In the genomic region with DNA sequence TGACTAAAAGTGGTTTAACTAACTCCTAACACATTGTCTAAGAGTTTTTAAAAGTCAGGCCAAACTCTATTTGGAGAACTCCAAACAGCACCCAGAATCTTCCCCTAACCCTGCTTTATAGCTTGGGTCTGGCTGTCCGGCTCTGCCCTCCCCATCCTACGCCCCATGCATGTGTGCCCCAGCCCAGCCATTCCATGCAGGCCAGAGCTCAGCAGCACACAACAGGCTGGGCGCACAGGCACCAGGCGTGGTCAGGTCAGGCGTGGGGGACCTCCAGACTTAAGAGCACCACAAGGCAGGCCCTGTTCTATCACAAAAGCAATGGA, we compare ENCODE assay signal across 18 cellular contexts. TPM values are rescaled to one million over a fixed set of nuclear protein-coding genes. Genes with fewer than 3 reads are reported as not detected.
A peak's percentile ranks its signal among the peaks of the same experiment; 100 is the strongest.
DNase-seq lines count a peak whose midpoint lies in the region; ATAC-seq and TF ChIP-seq lines count a peak whose summit lies in the region.
"Had no signal": no experiment of that assay in that cellular context is flagged by ENCODE, and none has a peak within 500 bp of the region (broad histone marks: within the 10 kb centered on the region; RNA-seq: fewer than 3 reads in every experiment).

No MANE protein-coding gene starts in this region.

- H4K20me1 ChIP-seq in GM23248 (ENCODE audit: insufficient read depth): no peaks in the 10 kb centered on the region

- DNase-seq in GM23248 (no peak), Panc1 (ENCODE audit: low read depth, low spot score) (no peak), epithelial cell of prostate (ENCODE audit: low read depth, low spot score) (no peak), GDM1 (lab: John Stamatoyannopoulos, UW) (no peak), 8988T (no peak), C1 segment of cervical spinal cord (lab: John Stamatoyannopoulos, UW) (no peak)
- no peak for DNase-seq in activated naive CD4-positive, alpha-beta T cell treated with anti-CD3 and anti-CD28 coated beads, Interleukin-2, amount 50 U/mL, for 16 hours
- DNase-seq: activated CD4-positive, alpha-beta memory T cell treated with anti-CD3 and anti-CD28 coated beads for 36 hours; cortex of kidney; MG63; naive thymus-derived CD4-positive, alpha-beta T cell; NCI-H1930; NCI-H345; RPMI8226; stimulated activated CD8-positive, alpha-beta memory T cell treated with anti-CD3 and anti-CD28 coated beads, Interleukin-4, amount 100 ng/mL, for 48 hours had no signal

- BruUV-seq in Panc1 (replicated peaks; lab: Mats Ljungman, UMichigan): no TSS peak

- H3K27me3 ChIP-seq in GM23248 (replicated peaks; ENCODE audit: insufficient read depth): no peaks in the 10 kb centered on the region
- H3K27me3 ChIP-seq in Panc1 (ENCODE audit: control insufficient read depth, insufficient read depth, low read length): no peaks in the 10 kb centered on the region
- H3K27me3 ChIP-seq in neutrophil: peaks cover 5% of the 10 kb centered on the region
- H3K27me3 ChIP-seq: gastroesophageal sphincter, MG63 had no signal

- in situ Hi-C loops in GM23248 (cut with MboI) (no loop called here), Panc1 (cut with HindIII; ENCODE audit: low pct_unique_long_range_greater_than_20kb, low sequenced_read_pairs) (no loop called here)

- H3K36me3 ChIP-seq in GM23248 (ENCODE audit: low read depth) (no peaks in the 10 kb centered on the region), Panc1 (ENCODE audit: control insufficient read depth, insufficient read depth, low read length) (no peaks in the 10 kb centered on the region; the same call in 1 of the 2 replicates), neutrophil (no peaks in the 10 kb centered on the region)
- H3K36me3 ChIP-seq: gastroesophageal sphincter, MG63 had no signal

- H3K4me2 ChIP-seq in GM23248 (ENCODE audit: unreplicated experiment): no peak overlapping the region

- H3K4me1 ChIP-seq in GM23248 (ENCODE audit: insufficient read depth) (peaks cover 51% of the 10 kb centered on the region), Panc1 (ENCODE audit: control insufficient read depth, insufficient read depth, low read length) (peaks cover 94% of the 10 kb centered on the region), neutrophil (ENCODE audit: control insufficient read depth in 1 of 2, insufficient read depth in 1 of 2, low read depth in 1 of 2, low read length in 1 of 2) (peaks cover 56 to 58% of the 10 kb centered on the region in 2 experiments)

- POLR2A ChIA-PET in Panc1 (lab: Charles Lee): no interaction called here

- H3K9me2 ChIP-seq in GM23248 (ENCODE audit: insufficient read depth): no peaks in the 10 kb centered on the region

- 90 to 95% methylated on average over 5 of the region's 5 CpGs for WGBS in GM23248 (ENCODE audit: low coverage in 1 of 2, low lambda C conversion rate in 2 of 2, missing lambda C conversion rate in 2 of 2), 2 experiments

- H3F3A ChIP-seq in GM23248 (ENCODE audit: insufficient read depth): peaks cover 26% of the 10 kb centered on the region

- TF ChIP-seq CTCF in Panc1 (IDR thresholded peaks at IDR 0.05) (no peak), neutrophil (IDR thresholded peaks at IDR 0.05) (no peak)

- no peak for ATAC-seq in Panc1
- ATAC-seq: gastroesophageal sphincter; naive thymus-derived CD4-positive, alpha-beta T cell had no signal

- H3K9ac ChIP-seq in GM23248: 0 out of 2 replicates have a peak overlapping the region, but pooled peaks have one; percentile 18

- CTCF ChIA-PET in Panc1 (lab: Charles Lee): no interaction called here

- no peak overlapping the region for H2AFZ ChIP-seq in GM23248

- H3K9me3 ChIP-seq in GM23248 (ENCODE audit: low read depth) (no peaks in the 10 kb centered on the region), Panc1 (ENCODE audit: control insufficient read depth, insufficient read depth, low read depth, low read length) (no peaks in the 10 kb centered on the region), neutrophil (no peaks in the 10 kb centered on the region)
- H3K9me3 ChIP-seq: gastroesophageal sphincter, MG63 had no signal

- H3K4me3 ChIP-seq in GM23248: no peak overlapping the region
- no peak overlapping the region for H3K4me3 ChIP-seq in Panc1 (ENCODE audit: low read depth in 2 of 2, low read length in 2 of 2)
- no peak overlapping the region for H3K4me3 ChIP-seq in neutrophil (ENCODE audit: low read depth in 1 of 2, low read length in 1 of 2)
- H3K4me3 ChIP-seq: gastroesophageal sphincter, MG63 had no signal

- H3K27ac ChIP-seq in GM23248 (no peak overlapping the region), Panc1 (ENCODE audit: low read length) (peak overlapping the region; percentile 99), epithelial cell of prostate (peak overlapping the region; percentile 92), neutrophil (peak overlapping the region; percentile 46)
- H3K27ac ChIP-seq: VCaP had no signal

- intact Hi-C loops in Panc1 (cut with micrococcal nuclease; ENCODE audit: unreplicated experiment): no loop called here

- peaks cover 91% of the 10 kb centered on the region for H3K79me2 ChIP-seq in GM23248 (ENCODE audit: insufficient read depth)

RNA-seq across cellular contexts. Expression of a gene that starts 31.1 kb away (rescaled TPM):
- total RNA-seq in GM23248 (2014; rRNA removed; shearing (Covaris generic)): 9.9 and 11.1 TPM in 2 replicates
- 3.9 and 4.4 TPM in 2 replicates for polyA plus RNA-seq in GM23248 (2016; fragmentation: Nextera tagmentation; extraction: Ambion mirVana)
- total RNA-seq in Panc1 (2021; ENCODE audit: unreplicated experiment): 59.9 TPM
- 63.1 TPM for polyA plus RNA-seq in Panc1 (2012; ENCODE audit: insufficient read length)
